ENCODE assay signal across 8 cellular contexts in genomic region chr1:93304716-93305138, GRCh38. TPM values are rescaled to one million over a fixed set of nuclear protein-coding genes. Genes with fewer than 3 reads are reported as not detected.
A peak's percentile ranks its signal among the peaks of the same experiment; 100 is the strongest.
DNase-seq lines count a peak whose midpoint lies in the region; ATAC-seq and TF ChIP-seq lines count a peak whose summit lies in the region.

No MANE protein-coding gene starts in this region.

- H3K27me3 ChIP-seq in tibial nerve: no peaks in the 10 kb centered on the region

- H3K4me1 Mint-ChIP-seq in WTC11: peaks cover 26% of the 10 kb centered on the region
- peaks cover 0 to 3% (median 0%) of the 10 kb centered on the region in 4 donors for H3K4me1 Mint-ChIP-seq in naive thymus-derived CD8-positive, alpha-beta T cell

- H3K27ac ChIP-seq in tibial nerve: no peak overlapping the region

- H3K27ac Mint-ChIP-seq in WTC11: no peak overlapping the region; the same call in 1 of the 2 replicates
- no peak overlapping the region for H3K27ac Mint-ChIP-seq in naive thymus-derived CD8-positive, alpha-beta T cell

- H3K9me3 Mint-ChIP-seq in WTC11: no peaks in the 10 kb centered on the region
- H3K9me3 Mint-ChIP-seq in naive thymus-derived CD8-positive, alpha-beta T cell: no peaks in the 10 kb centered on the region

- 15 to 18% methylated on average over 2 of the region's 2 CpGs for WGBS in tibial nerve, 2 donors

- no peaks in the 10 kb centered on the region for H3K9me3 ChIP-seq in tibial nerve

- no peaks in the 10 kb centered on the region for H3K36me3 Mint-ChIP-seq in WTC11
- peaks cover 0 to 22% (median 8%) of the 10 kb centered on the region in 3 donors for H3K36me3 Mint-ChIP-seq in naive thymus-derived CD8-positive, alpha-beta T cell

- peak; percentile 46 for DNase-seq in DMS79 treated with DMSO at 0.1 percent for 48 hours (lab: John Stamatoyannopoulos, UW)
- DNase-seq in HEK293T (ENCODE audit: extremely low spot score): peak; percentile 68
- DNase-seq in NCI-H2196 treated with DMSO at 0.1 percent for 48 hours (lab: John Stamatoyannopoulos, UW; ENCODE audit: unreplicated experiment): peak; percentile 44
- DNase-seq in WTC11 (ENCODE audit: low spot score): peak; percentile 26
- peak; percentile 75 for DNase-seq in epithelial cell of esophagus (ENCODE audit: low read depth)
- DNase-seq in naive thymus-derived CD8-positive, alpha-beta T cell: peak in 9 of 10 donors; percentile 10 to 67 (median 50)
- DNase-seq in tibial nerve (ENCODE audit: low spot score in 2 of 2): peak in 1 of 2 donors; percentile 67

- TF ChIP-seq CTCF in WTC11 (IDR thresholded peaks at IDR 0.05) (peak; percentile 86), epithelial cell of esophagus (IDR thresholded peaks at IDR 0.05; ENCODE audit: insufficient read depth, low read depth, low read length, missing control alignments) (peak; percentile 90), tibial nerve (IDR thresholded peaks at IDR 0.05) (peak; percentile 73 to 90 (median 82))

- H3K4me3 ChIP-seq in epithelial cell of esophagus (ENCODE audit: low read length) (no peak overlapping the region), tibial nerve (no peak overlapping the region)

- no peak for TF ChIP-seq EP300 in tibial nerve (IDR thresholded peaks at IDR 0.05)

- CTCF ChIA-PET in HEK293T (lab: Yijun Ruan, JAX): interaction anchor here (0.6 to 1.8 kb wide), 22 partner anchors 9 to 721 kb away, joined by 3 to 10 read pairs (median 3); no protein-coding TSS in a partner anchor
- CTCF ChIA-PET in WTC11 (lab: Charles Lee): interaction anchor here (0.6 to 2.2 kb wide), 60 partner anchors 8 to 606 kb away, joined by 3 to 25 read pairs (median 4); partner anchors contain the start of genes DR1, FNBP1L and MTF2

- H3K27me3 Mint-ChIP-seq in WTC11 (ENCODE audit: low read depth): no peaks in the 10 kb centered on the region
- H3K27me3 Mint-ChIP-seq in naive thymus-derived CD8-positive, alpha-beta T cell: no peaks in the 10 kb centered on the region

- POLR2A ChIA-PET in HEK293T (lab: Yijun Ruan, JAX) (interaction anchor here (1.0 to 2.2 kb wide), 3 partner anchors 41 to 513 kb away, joined by 3 to 11 read pairs (median 5); partner anchors contain the start of genes DR1 and MTF2), WTC11 (lab: Charles Lee) (interaction anchor here (1.0 to 1.1 kb wide), 2 partner anchors 41 to 144 kb away, joined by 3 to 4 read pairs; partner anchors contain the start of genes DR1 and FNBP1L)
- POLR2A ChIA-PET in naive thymus-derived CD8-positive, alpha-beta T cell (lab: Charles Lee): interaction anchor here (1.0 to 1.5 kb wide), 2 partner anchors 41 to 539 kb away, joined by 3 to 6 read pairs; partner anchors contain the start of gene DR1

- ATAC-seq in WTC11 (peak; percentile 52; the same call in 1 of the 2 replicates), HG03025 (IDR thresholded peaks at IDR 0.05; ENCODE audit: low FRiP score, unreplicated experiment) (no peak)
- peak; percentile 60 to 65 for ATAC-seq in naive thymus-derived CD8-positive, alpha-beta T cell

- H3K4me3 Mint-ChIP-seq in WTC11: no peak overlapping the region
- no peak overlapping the region for H3K4me3 Mint-ChIP-seq in naive thymus-derived CD8-positive, alpha-beta T cell

- no peak for TF ChIP-seq POLR2A in tibial nerve (IDR thresholded peaks at IDR 0.05)

- peaks cover 0 to 45% (median 0%) of the 10 kb centered on the region in 3 donors for H3K36me3 ChIP-seq in tibial nerve

- H3K4me1 ChIP-seq in tibial nerve: no peaks in the 10 kb centered on the region

TF ChIP-seq in HEK293T, 16 proteins besides CTCF, POLR2A, EP300 and RAD21:
- no peak for TF ChIP-seq PKNOX1 (IDR thresholded peaks at IDR 0.05)

TF ChIP-seq in WTC11, 78 proteins besides CTCF, POLR2A, EP300 and RAD21:
- TF ChIP-seq TEAD4 (CRISPR knock-in tag; IDR thresholded peaks at IDR 0.05) (no peak), FOXP1 (CRISPR knock-in tag; IDR thresholded peaks at IDR 0.05; ENCODE audit: borderline replicate concordance) (no peak), ZNF121 (CRISPR knock-in tag; IDR thresholded peaks at IDR 0.05) (no peak), GABPB1 (CRISPR knock-in tag; IDR thresholded peaks at IDR 0.05) (no peak), NR1H2 (CRISPR knock-in tag; IDR thresholded peaks at IDR 0.05) (no peak), KAT7 (CRISPR knock-in tag; IDR thresholded peaks at IDR 0.05; ENCODE audit: borderline replicate concordance) (no peak), SMAD3 (CRISPR knock-in tag; IDR thresholded peaks at IDR 0.05; ENCODE audit: borderline replicate concordance) (no peak), HMGXB4 (CRISPR knock-in tag; IDR thresholded peaks at IDR 0.05) (no peak), RORB (CRISPR knock-in tag; IDR thresholded peaks at IDR 0.05) (no peak), CREM (CRISPR knock-in tag; IDR thresholded peaks at IDR 0.05) (no peak), OVOL2 (CRISPR knock-in tag; IDR thresholded peaks at IDR 0.05; ENCODE audit: borderline replicate concordance) (no peak), JAZF1 (CRISPR knock-in tag; IDR thresholded peaks at IDR 0.05) (no peak), TCF7 (CRISPR knock-in tag; IDR thresholded peaks at IDR 0.05; ENCODE audit: low read depth) (no peak), ETV6 (CRISPR knock-in tag; IDR thresholded peaks at IDR 0.05) (no peak)
- TF ChIP-seq, protein P1, sequence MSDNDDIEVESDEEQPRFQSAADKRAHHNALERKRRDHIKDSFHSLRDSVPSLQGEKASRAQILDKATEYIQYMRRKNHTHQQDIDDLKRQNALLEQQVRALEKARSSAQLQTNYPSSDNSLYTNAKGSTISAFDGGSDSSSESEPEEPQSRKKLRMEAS (CRISPR knock-in tag; IDR thresholded peaks at IDR 0.05): no peak
- TF ChIP-seq, protein P2, sequence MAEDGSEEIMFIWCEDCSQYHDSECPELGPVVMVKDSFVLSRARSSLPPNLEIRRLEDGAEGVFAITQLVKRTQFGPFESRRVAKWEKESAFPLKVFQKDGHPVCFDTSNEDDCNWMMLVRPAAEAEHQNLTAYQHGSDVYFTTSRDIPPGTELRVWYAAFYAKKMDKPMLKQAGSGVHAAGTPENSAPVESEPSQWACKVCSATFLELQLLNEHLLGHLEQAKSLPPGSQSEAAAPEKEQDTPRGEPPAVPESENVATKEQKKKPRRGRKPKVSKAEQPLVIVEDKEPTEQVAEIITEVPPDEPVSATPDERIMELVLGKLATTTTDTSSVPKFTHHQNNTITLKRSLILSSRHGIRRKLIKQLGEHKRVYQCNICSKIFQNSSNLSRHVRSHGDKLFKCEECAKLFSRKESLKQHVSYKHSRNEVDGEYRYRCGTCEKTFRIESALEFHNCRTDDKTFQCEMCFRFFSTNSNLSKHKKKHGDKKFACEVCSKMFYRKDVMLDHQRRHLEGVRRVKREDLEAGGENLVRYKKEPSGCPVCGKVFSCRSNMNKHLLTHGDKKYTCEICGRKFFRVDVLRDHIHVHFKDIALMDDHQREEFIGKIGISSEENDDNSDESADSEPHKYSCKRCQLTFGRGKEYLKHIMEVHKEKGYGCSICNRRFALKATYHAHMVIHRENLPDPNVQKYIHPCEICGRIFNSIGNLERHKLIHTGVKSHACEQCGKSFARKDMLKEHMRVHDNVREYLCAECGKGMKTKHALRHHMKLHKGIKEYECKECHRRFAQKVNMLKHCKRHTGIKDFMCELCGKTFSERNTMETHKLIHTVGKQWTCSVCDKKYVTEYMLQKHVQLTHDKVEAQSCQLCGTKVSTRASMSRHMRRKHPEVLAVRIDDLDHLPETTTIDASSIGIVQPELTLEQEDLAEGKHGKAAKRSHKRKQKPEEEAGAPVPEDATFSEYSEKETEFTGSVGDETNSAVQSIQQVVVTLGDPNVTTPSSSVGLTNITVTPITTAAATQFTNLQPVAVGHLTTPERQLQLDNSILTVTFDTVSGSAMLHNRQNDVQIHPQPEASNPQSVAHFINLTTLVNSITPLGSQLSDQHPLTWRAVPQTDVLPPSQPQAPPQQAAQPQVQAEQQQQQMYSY (CRISPR knock-in tag; IDR thresholded peaks at IDR 0.05): no peak
- TF ChIP-seq, protein P3, sequence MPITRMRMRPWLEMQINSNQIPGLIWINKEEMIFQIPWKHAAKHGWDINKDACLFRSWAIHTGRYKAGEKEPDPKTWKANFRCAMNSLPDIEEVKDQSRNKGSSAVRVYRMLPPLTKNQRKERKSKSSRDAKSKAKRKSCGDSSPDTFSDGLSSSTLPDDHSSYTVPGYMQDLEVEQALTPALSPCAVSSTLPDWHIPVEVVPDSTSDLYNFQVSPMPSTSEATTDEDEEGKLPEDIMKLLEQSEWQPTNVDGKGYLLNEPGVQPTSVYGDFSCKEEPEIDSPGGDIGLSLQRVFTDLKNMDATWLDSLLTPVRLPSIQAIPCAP (CRISPR knock-in tag; IDR thresholded peaks at IDR 0.05): no peak

RNA-seq across cellular contexts. Expression of gene DR1, which starts 41.0 kb away (rescaled TPM):
- 57.1 to 62.8 TPM (median 59.7 TPM) in 3 replicates for total RNA-seq in WTC11 (2021)
- 10 to 100 TPM; 65.0 to 66.7 TPM for total RNA-seq in naive thymus-derived CD8-positive, alpha-beta T cell
- polyA plus RNA-seq in naive thymus-derived CD8-positive, alpha-beta T cell: 10 to 100 TPM; 54.3 to 68.3 (median 66.0) TPM
- total RNA-seq in tibial nerve: 10 to 100 TPM; 21.0 to 31.6 (median 26.2) TPM
